In the genomic region with DNA sequence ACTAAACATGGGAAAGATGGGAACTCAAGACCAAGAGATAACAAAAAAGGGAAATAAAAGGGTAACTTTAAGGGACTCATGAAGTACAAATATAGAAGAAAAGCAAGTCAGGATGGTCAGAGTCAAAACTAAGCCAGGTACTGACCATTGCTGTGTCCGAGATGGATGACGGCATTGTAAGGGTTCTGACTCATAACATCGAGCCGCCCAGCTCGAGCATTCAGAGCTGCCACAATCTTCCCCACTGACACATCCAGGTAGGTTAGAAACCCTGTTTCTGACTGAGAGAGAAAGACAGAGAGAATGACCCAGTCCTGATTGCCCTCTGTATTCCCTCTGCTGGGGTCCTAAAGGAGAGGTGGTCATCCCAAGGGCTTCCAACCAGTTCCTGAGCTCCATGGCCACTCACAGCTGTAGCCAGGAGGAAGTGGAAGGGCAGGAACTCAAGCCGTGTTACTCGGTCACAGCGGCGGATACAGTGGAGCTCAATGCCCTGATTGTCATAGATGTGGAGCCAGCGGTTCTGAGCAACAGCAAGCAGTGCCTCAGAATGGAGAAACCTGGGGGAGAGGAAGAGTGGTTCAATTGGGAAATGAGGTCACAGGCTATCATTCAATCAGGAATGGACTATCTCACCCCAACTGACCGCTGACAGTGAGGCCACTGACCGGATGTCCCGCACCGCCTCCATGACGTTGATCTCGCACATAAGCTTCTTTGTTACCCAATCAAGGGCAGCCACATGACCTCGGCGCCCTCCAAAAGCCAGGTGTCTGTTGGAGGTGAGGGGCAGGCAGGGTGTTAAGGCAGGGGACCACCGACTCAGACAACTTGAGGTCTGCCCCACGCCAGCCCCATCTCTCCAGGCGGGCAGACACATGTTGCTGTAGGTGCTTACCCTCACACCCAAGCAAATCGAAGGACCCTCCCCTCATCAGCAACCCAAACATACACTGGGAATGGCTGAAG, we compare ENCODE assay signal across 1 cellular context.
TF ChIP-seq lines count a peak whose summit lies in the region.

No MANE protein-coding gene starts in this region.

TF ChIP-seq in A549, 52 proteins besides CTCF, POLR2A, EP300 and RAD21:
- TF ChIP-seq TP53 (CRISPR knock-in tag; IDR thresholded peaks at IDR 0.05) = no peak
- TF ChIP-seq CEBPB (IDR thresholded peaks at IDR 0.05) = no peak
- TF ChIP-seq, protein P1, sequence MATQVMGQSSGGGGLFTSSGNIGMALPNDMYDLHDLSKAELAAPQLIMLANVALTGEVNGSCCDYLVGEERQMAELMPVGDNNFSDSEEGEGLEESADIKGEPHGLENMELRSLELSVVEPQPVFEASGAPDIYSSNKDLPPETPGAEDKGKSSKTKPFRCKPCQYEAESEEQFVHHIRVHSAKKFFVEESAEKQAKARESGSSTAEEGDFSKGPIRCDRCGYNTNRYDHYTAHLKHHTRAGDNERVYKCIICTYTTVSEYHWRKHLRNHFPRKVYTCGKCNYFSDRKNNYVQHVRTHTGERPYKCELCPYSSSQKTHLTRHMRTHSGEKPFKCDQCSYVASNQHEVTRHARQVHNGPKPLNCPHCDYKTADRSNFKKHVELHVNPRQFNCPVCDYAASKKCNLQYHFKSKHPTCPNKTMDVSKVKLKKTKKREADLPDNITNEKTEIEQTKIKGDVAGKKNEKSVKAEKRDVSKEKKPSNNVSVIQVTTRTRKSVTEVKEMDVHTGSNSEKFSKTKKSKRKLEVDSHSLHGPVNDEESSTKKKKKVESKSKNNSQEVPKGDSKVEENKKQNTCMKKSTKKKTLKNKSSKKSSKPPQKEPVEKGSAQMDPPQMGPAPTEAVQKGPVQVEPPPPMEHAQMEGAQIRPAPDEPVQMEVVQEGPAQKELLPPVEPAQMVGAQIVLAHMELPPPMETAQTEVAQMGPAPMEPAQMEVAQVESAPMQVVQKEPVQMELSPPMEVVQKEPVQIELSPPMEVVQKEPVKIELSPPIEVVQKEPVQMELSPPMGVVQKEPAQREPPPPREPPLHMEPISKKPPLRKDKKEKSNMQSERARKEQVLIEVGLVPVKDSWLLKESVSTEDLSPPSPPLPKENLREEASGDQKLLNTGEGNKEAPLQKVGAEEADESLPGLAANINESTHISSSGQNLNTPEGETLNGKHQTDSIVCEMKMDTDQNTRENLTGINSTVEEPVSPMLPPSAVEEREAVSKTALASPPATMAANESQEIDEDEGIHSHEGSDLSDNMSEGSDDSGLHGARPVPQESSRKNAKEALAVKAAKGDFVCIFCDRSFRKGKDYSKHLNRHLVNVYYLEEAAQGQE (IDR thresholded peaks at IDR 0.05) = no peak
- TF ChIP-seq HDAC2 (IDR thresholded peaks at IDR 0.05) = no peak
- TF ChIP-seq GATA3 (IDR thresholded peaks at IDR 0.05; ENCODE audit: borderline replicate concordance) = no peak
- TF ChIP-seq FOSL2 (IDR thresholded peaks at IDR 0.05) = no peak
- TF ChIP-seq FOSL2 (CRISPR knock-in tag; IDR thresholded peaks at IDR 0.05) = no peak
- no peak for TF ChIP-seq ZC3H11A (IDR thresholded peaks at IDR 0.05)
- TF ChIP-seq CBX8 (IDR thresholded peaks at IDR 0.05) = no peak
- TF ChIP-seq, protein P2, sequence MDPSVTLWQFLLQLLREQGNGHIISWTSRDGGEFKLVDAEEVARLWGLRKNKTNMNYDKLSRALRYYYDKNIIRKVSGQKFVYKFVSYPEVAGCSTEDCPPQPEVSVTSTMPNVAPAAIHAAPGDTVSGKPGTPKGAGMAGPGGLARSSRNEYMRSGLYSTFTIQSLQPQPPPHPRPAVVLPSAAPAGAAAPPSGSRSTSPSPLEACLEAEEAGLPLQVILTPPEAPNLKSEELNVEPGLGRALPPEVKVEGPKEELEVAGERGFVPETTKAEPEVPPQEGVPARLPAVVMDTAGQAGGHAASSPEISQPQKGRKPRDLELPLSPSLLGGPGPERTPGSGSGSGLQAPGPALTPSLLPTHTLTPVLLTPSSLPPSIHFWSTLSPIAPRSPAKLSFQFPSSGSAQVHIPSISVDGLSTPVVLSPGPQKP (IDR thresholded peaks at IDR 0.05; ENCODE audit: low read depth, low read length) = no peak
- TF ChIP-seq, protein P3, sequence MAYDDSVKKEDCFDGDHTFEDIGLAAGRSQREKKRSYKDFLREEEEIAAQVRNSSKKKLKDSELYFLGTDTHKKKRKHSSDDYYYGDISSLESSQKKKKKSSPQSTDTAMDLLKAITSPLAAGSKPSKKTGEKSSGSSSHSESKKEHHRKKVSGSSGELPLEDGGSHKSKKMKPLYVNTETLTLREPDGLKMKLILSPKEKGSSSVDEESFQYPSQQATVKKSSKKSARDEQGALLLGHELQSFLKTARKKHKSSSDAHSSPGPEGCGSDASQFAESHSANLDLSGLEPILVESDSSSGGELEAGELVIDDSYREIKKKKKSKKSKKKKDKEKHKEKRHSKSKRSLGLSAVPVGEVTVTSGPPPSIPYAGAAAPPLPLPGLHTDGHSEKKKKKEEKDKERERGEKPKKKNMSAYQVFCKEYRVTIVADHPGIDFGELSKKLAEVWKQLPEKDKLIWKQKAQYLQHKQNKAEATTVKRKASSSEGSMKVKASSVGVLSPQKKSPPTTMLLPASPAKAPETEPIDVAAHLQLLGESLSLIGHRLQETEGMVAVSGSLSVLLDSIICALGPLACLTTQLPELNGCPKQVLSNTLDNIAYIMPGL (CRISPR knock-in tag; IDR thresholded peaks at IDR 0.05; ENCODE audit: borderline replicate concordance) = no peak
- no peak for TF ChIP-seq NR3C1 (IDR thresholded peaks at IDR 0.05)
- TF ChIP-seq, protein P4, sequence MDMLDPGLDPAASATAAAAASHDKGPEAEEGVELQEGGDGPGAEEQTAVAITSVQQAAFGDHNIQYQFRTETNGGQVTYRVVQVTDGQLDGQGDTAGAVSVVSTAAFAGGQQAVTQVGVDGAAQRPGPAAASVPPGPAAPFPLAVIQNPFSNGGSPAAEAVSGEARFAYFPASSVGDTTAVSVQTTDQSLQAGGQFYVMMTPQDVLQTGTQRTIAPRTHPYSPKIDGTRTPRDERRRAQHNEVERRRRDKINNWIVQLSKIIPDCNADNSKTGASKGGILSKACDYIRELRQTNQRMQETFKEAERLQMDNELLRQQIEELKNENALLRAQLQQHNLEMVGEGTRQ (IDR thresholded peaks at IDR 0.05) = no peak
- TF ChIP-seq, protein P5, sequence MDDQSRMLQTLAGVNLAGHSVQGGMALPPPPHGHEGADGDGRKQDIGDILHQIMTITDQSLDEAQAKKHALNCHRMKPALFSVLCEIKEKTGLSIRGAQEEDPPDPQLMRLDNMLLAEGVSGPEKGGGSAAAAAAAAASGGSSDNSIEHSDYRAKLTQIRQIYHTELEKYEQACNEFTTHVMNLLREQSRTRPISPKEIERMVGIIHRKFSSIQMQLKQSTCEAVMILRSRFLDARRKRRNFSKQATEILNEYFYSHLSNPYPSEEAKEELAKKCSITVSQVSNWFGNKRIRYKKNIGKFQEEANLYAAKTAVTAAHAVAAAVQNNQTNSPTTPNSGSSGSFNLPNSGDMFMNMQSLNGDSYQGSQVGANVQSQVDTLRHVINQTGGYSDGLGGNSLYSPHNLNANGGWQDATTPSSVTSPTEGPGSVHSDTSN (IDR thresholded peaks at IDR 0.05) = no peak
